Comparison of ENCODE assay signal across 19 cellular contexts in the genomic region with DNA sequence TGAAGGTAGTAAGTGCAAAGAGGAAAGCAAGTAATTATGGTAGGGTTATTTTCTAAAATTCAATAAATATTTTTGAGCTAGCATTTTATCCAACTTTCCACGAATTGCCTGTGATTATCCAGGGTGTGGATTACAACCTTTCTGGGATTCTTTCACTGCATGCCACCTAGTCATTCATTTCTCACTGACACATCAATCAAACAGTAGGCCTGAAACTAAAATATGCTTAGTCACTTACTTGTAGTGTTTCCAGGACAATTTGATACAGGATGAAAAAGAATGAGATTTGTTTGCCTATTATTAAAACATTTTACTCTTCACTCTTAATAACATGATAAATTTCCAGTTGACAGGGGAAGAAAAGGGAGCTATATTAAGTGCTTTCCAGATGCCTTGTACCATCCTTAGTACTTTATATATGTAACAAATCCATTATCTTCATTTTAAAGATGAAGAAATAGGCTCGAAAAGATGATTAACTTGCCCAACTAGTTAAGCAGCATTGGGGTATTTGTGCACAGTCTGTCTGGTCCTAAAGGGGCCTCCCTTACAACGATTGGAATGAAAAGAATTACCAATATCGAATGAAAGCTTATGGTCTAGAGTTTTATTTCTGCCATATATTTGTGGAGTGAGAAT.
DNase-seq lines count a peak whose midpoint lies in the region; ATAC-seq and TF ChIP-seq lines count a peak whose summit lies in the region.
"Had no signal": no experiment of that assay in that cellular context is flagged by ENCODE, and none has a peak within 500 bp of the region (broad histone marks: within the 10 kb centered on the region; RNA-seq: fewer than 3 reads in every experiment).

No MANE protein-coding gene starts in this region.

- H3K4me1 ChIP-seq in HUES64 (ENCODE audit: insufficient read depth, low read length) = peaks cover 46% of the 10 kb centered on the region
- H3K4me1 ChIP-seq: prostate gland had no signal

- H3K9ac ChIP-seq in HUES64 (ENCODE audit: low read depth, low read length) = no peak overlapping the region

- no peaks in the 10 kb centered on the region for H3K9me3 ChIP-seq in HUES64 (ENCODE audit: insufficient read depth, low read depth, low read length)
- H3K9me3 ChIP-seq: prostate gland, stomach had no signal

- peak; percentile 31 for DNase-seq in Caki2 (ENCODE audit: low read depth)
- peak; percentile 87 for DNase-seq in kidney tubule cell (ENCODE audit: low spot score)
- DNase-seq in activated T-helper 2 cell treated with anti-CD3 and anti-CD28 coated beads, Interferon-gamma antibody, Interleukin-2, Interleukin-4, amounts not matched to agents 10 μg/mL and 5 μg/mL and 100 μg/mL, durations not matched to agents 14 hours and 24 hours and 36 hours (ENCODE audit: low spot score) = no peak
- DNase-seq in T-helper 2 cell treated with Interferon-gamma antibody and Interleukin-4, amounts not matched to agents 5 μg/mL and 100 μg/mL, for 36 hours (ENCODE audit: low spot score) = no peak
- no peak for DNase-seq in nucleus accumbens (lab: John Stamatoyannopoulos, UW)
- DNase-seq: activated CD4-positive, alpha-beta T cell treated with anti-CD3 and anti-CD28 coated beads, Interleukin-2, amount 10 ng/mL, durations not matched to agents 24 days and 14 days; DMS 273 treated with DMSO at 0.1 percent for 48 hours; left ventricle myocardium superior; NCI-H2081; NCI-H748 treated with DMSO at 0.1 percent for 48 hours; stomach; T-helper 9 cell had no signal

- intact Hi-C loops in activated T-helper 2 cell treated with anti-CD3 and anti-CD28 coated beads, Interferon-gamma antibody, Interleukin-2, Interleukin-4, amounts not matched to agents 10 μg/mL and 5 μg/mL and 100 μg/mL, durations not matched to agents 14 hours and 24 hours and 36 hours (cut with micrococcal nuclease) = no loop called here

- in situ Hi-C loops in Caki2 (cut with HindIII; ENCODE audit: low pct_unique_long_range_greater_than_20kb, low sequenced_read_pairs) = no loop called here

- 82% methylated on average over 4 of the region's 4 CpGs for WGBS in HUES64

- H3K9me3 Mint-ChIP-seq in activated T-helper 2 cell treated with anti-CD3 and anti-CD28 coated beads, Interferon-gamma antibody, Interleukin-2, Interleukin-4, amounts not matched to agents 10 μg/mL and 5 μg/mL and 100 μg/mL, durations not matched to agents 14 hours and 24 hours and 36 hours = no peaks in the 10 kb centered on the region
- no peaks in the 10 kb centered on the region for H3K9me3 Mint-ChIP-seq in T-helper 2 cell treated with Interferon-gamma antibody and Interleukin-4, amounts not matched to agents 5 μg/mL and 100 μg/mL, for 36 hours
- H3K9me3 Mint-ChIP-seq: activated CD4-positive, alpha-beta T cell treated with anti-CD3 and anti-CD28 coated beads, Interleukin-2, amount 10 ng/mL, durations not matched to agents 24 days and 14 days had no signal

- H3K36me3 Mint-ChIP-seq in activated T-helper 2 cell treated with anti-CD3 and anti-CD28 coated beads, Interferon-gamma antibody, Interleukin-2, Interleukin-4, amounts not matched to agents 10 μg/mL and 5 μg/mL and 100 μg/mL, durations not matched to agents 14 hours and 24 hours and 36 hours (ENCODE audit: low read depth) = no peaks in the 10 kb centered on the region
- H3K36me3 Mint-ChIP-seq in T-helper 2 cell treated with Interferon-gamma antibody and Interleukin-4, amounts not matched to agents 5 μg/mL and 100 μg/mL, for 36 hours (ENCODE audit: low read depth) = no peaks in the 10 kb centered on the region

- H3K4me1 Mint-ChIP-seq in activated T-helper 2 cell treated with anti-CD3 and anti-CD28 coated beads, Interferon-gamma antibody, Interleukin-2, Interleukin-4, amounts not matched to agents 10 μg/mL and 5 μg/mL and 100 μg/mL, durations not matched to agents 14 hours and 24 hours and 36 hours (ENCODE audit: low read depth) = no peaks in the 10 kb centered on the region
- H3K4me1 Mint-ChIP-seq in T-helper 2 cell treated with Interferon-gamma antibody and Interleukin-4, amounts not matched to agents 5 μg/mL and 100 μg/mL, for 36 hours (ENCODE audit: low read depth) = no peaks in the 10 kb centered on the region
- H3K4me1 Mint-ChIP-seq: activated CD4-positive, alpha-beta T cell treated with anti-CD3 and anti-CD28 coated beads, Interleukin-2, amount 10 ng/mL, durations not matched to agents 24 days and 14 days had no signal

- H3K4me3 ChIP-seq in HUES64 (ENCODE audit: low read length) = no peak overlapping the region
- H3K4me3 ChIP-seq: cardiac muscle cell, prostate gland, stomach had no signal

- H3K27me3 Mint-ChIP-seq in activated T-helper 2 cell treated with anti-CD3 and anti-CD28 coated beads, Interferon-gamma antibody, Interleukin-2, Interleukin-4, amounts not matched to agents 10 μg/mL and 5 μg/mL and 100 μg/mL, durations not matched to agents 14 hours and 24 hours and 36 hours (ENCODE audit: low read depth) = no peaks in the 10 kb centered on the region
- no peaks in the 10 kb centered on the region for H3K27me3 Mint-ChIP-seq in T-helper 2 cell treated with Interferon-gamma antibody and Interleukin-4, amounts not matched to agents 5 μg/mL and 100 μg/mL, for 36 hours (ENCODE audit: low read depth)
- H3K27me3 Mint-ChIP-seq: activated CD4-positive, alpha-beta T cell treated with anti-CD3 and anti-CD28 coated beads, Interleukin-2, amount 10 ng/mL, durations not matched to agents 24 days and 14 days; activated naive CD8-positive, alpha-beta T cell had no signal

- H3K27ac Mint-ChIP-seq in activated T-helper 2 cell treated with anti-CD3 and anti-CD28 coated beads, Interferon-gamma antibody, Interleukin-2, Interleukin-4, amounts not matched to agents 10 μg/mL and 5 μg/mL and 100 μg/mL, durations not matched to agents 14 hours and 24 hours and 36 hours = no peak overlapping the region
- H3K27ac Mint-ChIP-seq in T-helper 2 cell treated with Interferon-gamma antibody and Interleukin-4, amounts not matched to agents 5 μg/mL and 100 μg/mL, for 36 hours = no peak overlapping the region
- H3K27ac Mint-ChIP-seq: activated CD4-positive, alpha-beta T cell treated with anti-CD3 and anti-CD28 coated beads, Interleukin-2, amount 10 ng/mL, durations not matched to agents 24 days and 14 days; activated naive CD8-positive, alpha-beta T cell had no signal

- no peak overlapping the region for H3K4me3 Mint-ChIP-seq in activated T-helper 2 cell treated with anti-CD3 and anti-CD28 coated beads, Interferon-gamma antibody, Interleukin-2, Interleukin-4, amounts not matched to agents 10 μg/mL and 5 μg/mL and 100 μg/mL, durations not matched to agents 14 hours and 24 hours and 36 hours (ENCODE audit: low read depth)
- H3K4me3 Mint-ChIP-seq in T-helper 2 cell treated with Interferon-gamma antibody and Interleukin-4, amounts not matched to agents 5 μg/mL and 100 μg/mL, for 36 hours = no peak overlapping the region
- H3K4me3 Mint-ChIP-seq: activated CD4-positive, alpha-beta T cell treated with anti-CD3 and anti-CD28 coated beads, Interleukin-2, amount 10 ng/mL, durations not matched to agents 24 days and 14 days; activated naive CD8-positive, alpha-beta T cell had no signal

- H3K27me3 ChIP-seq in HUES64 (ENCODE audit: insufficient read depth, low read length) = no peaks in the 10 kb centered on the region
- H3K27me3 ChIP-seq: cardiac muscle cell, stomach had no signal

- H3K27ac ChIP-seq in HUES64 (ENCODE audit: low read depth, low read length) = peak overlapping the region; percentile 86; the same call in 1 of the 2 replicates
- H3K27ac ChIP-seq: cardiac muscle cell, prostate gland, stomach had no signal

- no peaks in the 10 kb centered on the region for H3K36me3 ChIP-seq in HUES64 (ENCODE audit: insufficient read depth, low read length)
- H3K36me3 ChIP-seq: prostate gland had no signal

- ATAC-seq in SK-N-SH treated with all-trans-retinoic acid at 6 μM for 48 hours (no peak), GM18502 (IDR thresholded peaks at IDR 0.05; ENCODE audit: poor library complexity, unreplicated experiment) (no peak)
- ATAC-seq: left ventricle myocardium superior, Right ventricle myocardium inferior had no signal

TF ChIP-seq in SK-N-SH treated with all-trans-retinoic acid at 6 μM for 48 hours, 23 proteins besides CTCF, POLR2A, EP300 and RAD21:
- TF ChIP-seq ARNTL (CRISPR knock-in tag; IDR thresholded peaks at IDR 0.05; ENCODE audit: borderline replicate concordance, low read depth) (no peak), ISL1 (CRISPR knock-in tag; IDR thresholded peaks at IDR 0.05) (peak; percentile 48)
TF ChIP-seq in SK-N-SH treated with all-trans-retinoic acid at 6 μM for 48 hours: peak in this region for 1.

Comparison
In these comparisons a context has a peak if more than half of its experiments do, and no peak if none do; other contexts are left out.
1. DNase-seq: peak in Caki2 (single experiment) and kidney tubule cell (single experiment); none in activated T-helper 2 cell treated with anti-CD3 and anti-CD28 coated beads, Interferon-gamma antibody, Interleukin-2, Interleukin-4, amounts not matched to agents 10 μg/mL and 5 μg/mL and 100 μg/mL, durations not matched to agents 14 hours and 24 hours and 36 hours (single experiment), T-helper 2 cell treated with Interferon-gamma antibody and Interleukin-4, amounts not matched to agents 5 μg/mL and 100 μg/mL, for 36 hours (single experiment) and nucleus accumbens (0 of 56).